In the genomic region with DNA sequence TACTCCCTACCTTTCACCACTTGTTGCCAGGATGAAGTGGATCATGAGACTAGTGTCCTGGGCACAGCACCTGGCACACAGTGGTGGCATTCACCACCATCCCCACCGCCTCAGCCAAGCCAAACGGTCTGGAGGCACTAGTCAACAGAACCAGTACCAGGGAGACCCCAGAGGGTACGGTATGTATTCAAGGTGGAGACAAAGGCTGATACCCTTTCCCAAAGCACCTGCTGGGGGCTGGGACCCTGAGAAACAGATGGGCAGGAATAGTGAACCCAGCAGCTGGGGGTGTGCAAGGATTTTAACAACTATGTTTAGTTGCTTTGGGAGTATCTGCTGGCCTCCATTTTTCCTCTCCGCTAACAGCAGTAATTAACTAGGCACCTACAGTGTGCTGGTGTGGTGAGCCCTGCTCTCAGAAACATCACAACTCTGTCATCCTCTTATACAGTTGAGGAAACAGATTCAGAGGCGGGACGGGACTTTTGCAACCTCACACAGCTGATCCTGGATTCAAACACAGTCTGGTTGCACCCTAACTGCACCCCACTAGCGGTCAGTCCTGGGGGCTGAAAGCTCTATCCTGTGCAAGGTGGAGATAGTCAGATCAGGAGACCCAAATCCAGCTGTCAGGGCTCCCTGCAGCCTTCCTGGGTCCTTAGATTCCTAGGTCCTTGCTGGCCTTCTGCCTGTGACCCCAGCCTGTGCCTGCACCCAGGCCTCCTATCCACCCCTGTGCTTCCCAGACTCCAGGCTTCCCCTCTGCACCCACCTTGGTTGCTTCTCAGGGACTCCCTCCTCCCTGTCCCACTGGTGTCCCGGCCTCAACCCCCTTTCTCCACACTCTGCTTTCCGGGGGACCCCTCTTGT, we compare ENCODE assay signal across 8 cellular contexts. TPM values are rescaled to one million over a fixed set of nuclear protein-coding genes. Genes with fewer than 3 reads are reported as not detected.
DNase-seq lines count a peak whose midpoint lies in the region; ATAC-seq lines count a peak whose summit lies in the region.

No MANE protein-coding gene starts in this region.

- H3K9me3 ChIP-seq in ES-I3 (ENCODE audit: control insufficient read depth, insufficient read depth, low read length) (no peaks in the 10 kb centered on the region), SJCRH30 (replicated peaks) (no peaks in the 10 kb centered on the region)

- no peaks in the 10 kb centered on the region for H3K36me3 ChIP-seq in ES-I3 (ENCODE audit: insufficient read depth, low read length)
- H3K36me3 ChIP-seq in SJCRH30: no peaks in the 10 kb centered on the region
- H3K36me3 ChIP-seq in rectal smooth muscle tissue (ENCODE audit: control insufficient read depth, insufficient read depth, low read length): no peaks in the 10 kb centered on the region

- peak; percentile 4 for ATAC-seq in esophagus mucosa
- ATAC-seq in GM21360 (IDR thresholded peaks at IDR 0.05; ENCODE audit: unreplicated experiment): no peak

- H3K9ac ChIP-seq in ES-I3 (ENCODE audit: low read depth, low read length) (peak overlapping the region; percentile 87; the same call in 1 of the 2 replicates), rectal smooth muscle tissue (ENCODE audit: low read length) (no peak overlapping the region)

- no peak for DNase-seq in SJCRH30
- no peak for DNase-seq in HUDEP-2 (lab: John Stamatoyannopoulos, UW; ENCODE audit: unreplicated experiment in 76 of 76)
- DNase-seq in SW480 (ENCODE audit: low spot score): no peak
- DNase-seq in OCI-M1 (lab: John Stamatoyannopoulos, UW): no peak

- no peaks in the 10 kb centered on the region for H3K4me1 ChIP-seq in ES-I3 (ENCODE audit: insufficient read depth, low read length)
- no peaks in the 10 kb centered on the region for H3K4me1 ChIP-seq in SJCRH30
- H3K4me1 ChIP-seq in rectal smooth muscle tissue (ENCODE audit: control insufficient read depth, insufficient read depth, low read length): no peaks in the 10 kb centered on the region

- H3K4me3 ChIP-seq in SJCRH30 (peak overlapping the region; percentile 70), rectal smooth muscle tissue (ENCODE audit: low read length) (peak overlapping the region; percentile 67)

- H3K27ac ChIP-seq in SJCRH30 (no peak overlapping the region), rectal smooth muscle tissue (ENCODE audit: low read depth, low read length) (peak overlapping the region; percentile 47)

- no peaks in the 10 kb centered on the region for H3K27me3 ChIP-seq in SJCRH30
- no peaks in the 10 kb centered on the region for H3K27me3 ChIP-seq in rectal smooth muscle tissue (ENCODE audit: control insufficient read depth, insufficient read depth, low read length)

RNA-seq across cellular contexts. Expression of a gene that starts 1.2 kb away (rescaled TPM):
- total RNA-seq in SJCRH30 (2014; rRNA removed; shearing (Covaris generic)): 13.2 and 14.5 TPM in 2 replicates
- total RNA-seq in esophagus mucosa: 4.7 TPM

RNA-seq across cellular contexts. Expression of a gene that starts 41.1 kb away (rescaled TPM):
- 36.8 and 39.8 TPM in 2 replicates for total RNA-seq in SJCRH30 (2014; rRNA removed; shearing (Covaris generic))
- total RNA-seq in esophagus mucosa: 14.7 TPM

RNA-seq across cellular contexts. Expression of a gene that starts 47.5 kb away (rescaled TPM):
- total RNA-seq in SJCRH30 (2014; rRNA removed; shearing (Covaris generic)): 14.2 and 14.9 TPM in 2 replicates
- 9.0 TPM for total RNA-seq in esophagus mucosa
